ENCODE assay signal across 13 cellular contexts in the genomic region with DNA sequence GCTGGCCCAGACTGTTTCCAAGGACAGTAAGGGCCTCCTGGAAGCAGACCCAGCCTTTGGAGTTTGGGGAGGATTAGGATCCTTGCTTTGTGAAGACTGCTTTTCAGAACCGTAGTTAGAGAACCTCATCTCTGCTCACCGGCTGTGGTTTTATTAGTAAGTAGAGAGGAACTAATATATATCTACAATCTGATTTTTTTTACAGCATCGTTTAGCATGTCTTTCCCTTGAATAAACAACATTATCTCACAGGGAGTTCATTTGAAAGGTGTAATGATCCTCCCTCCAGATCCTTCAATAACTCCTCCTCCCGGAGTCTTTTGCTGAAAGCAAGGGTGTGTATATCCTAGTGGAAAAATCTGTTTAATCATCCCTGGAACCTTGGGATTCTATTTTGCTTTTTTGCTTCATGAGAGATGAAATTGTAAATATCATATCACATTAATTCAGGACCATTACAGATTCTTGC.
DNase-seq lines count a peak whose midpoint lies in the region; ATAC-seq and TF ChIP-seq lines count a peak whose summit lies in the region.
"Had no signal": no experiment of that assay in that cellular context is flagged by ENCODE, and none has a peak within 500 bp of the region (broad histone marks: within the 10 kb centered on the region; RNA-seq: fewer than 3 reads in every experiment).

No MANE protein-coding gene starts in this region.

- no peaks in the 10 kb centered on the region for H3K9me3 ChIP-seq in iPS-18a (ENCODE audit: control insufficient read depth, low read depth, low read length)

- H3K4me1 ChIP-seq in iPS-18a (ENCODE audit: control insufficient read depth, low read depth, low read length), result peaks cover 78% of the 10 kb centered on the region

- H3K27me3 Mint-ChIP-seq in WTC11 (ENCODE audit: low read depth), result peaks cover 8% of the 10 kb centered on the region; the same call in 1 of the 2 replicates
- H3K27me3 Mint-ChIP-seq in progenitor cell of endocrine pancreas, result no peaks in the 10 kb centered on the region

- peak overlapping the region; percentile 26 for H3K9ac ChIP-seq in iPS-18a (ENCODE audit: low read length)

- no peaks in the 10 kb centered on the region for H3K36me3 ChIP-seq in iPS-18a (ENCODE audit: control insufficient read depth, low read depth, low read length)

- POLR2A ChIA-PET in WTC11 (lab: Charles Lee), result interaction anchor here (0.8 to 1.0 kb wide), 2 partner anchors 23 to 74 kb away, joined by 3 read pairs; no protein-coding TSS in a partner anchor

- no peaks in the 10 kb centered on the region for H3K9me3 Mint-ChIP-seq in WTC11
- no peaks in the 10 kb centered on the region for H3K9me3 Mint-ChIP-seq in progenitor cell of endocrine pancreas (ENCODE audit: low read depth)
- H3K9me3 Mint-ChIP-seq: activated naive CD4-positive, alpha-beta T cell treated with anti-CD3 and anti-CD28 coated beads, Interleukin-2, amount 50 U/mL, for 72 hours had no signal

- peak overlapping the region; percentile 43 for H3K4me3 ChIP-seq in iPS-18a (ENCODE audit: low read length)

- peak; percentile 41 for DNase-seq in NCI-H2227 treated with DMSO at 0.1 percent for 48 hours (lab: John Stamatoyannopoulos, UW)
- DNase-seq in NCI-H2227 (lab: John Stamatoyannopoulos, UW; ENCODE audit: unreplicated experiment), result no peak
- no peak for DNase-seq in WTC11 (ENCODE audit: low spot score)
- no peak for DNase-seq in progenitor cell of endocrine pancreas (ENCODE audit: low spot score, unreplicated experiment)
- DNase-seq in NCI-H510A (lab: John Stamatoyannopoulos, UW), result no peak
- no peak for DNase-seq in activated effector memory CD4-positive, alpha-beta T cell treated with Interleukin-2 at 50 U/mL for 16 hours
- DNase-seq: activated CD4-positive, CD25-positive, alpha-beta regulatory T cell treated with anti-CD3 and anti-CD28 coated beads, Interleukin-2, amount 50 U/mL, for 72 hours; NCI-H2081 treated with DMSO at 0.1 percent for 48 hours; OCI-M1; substantia nigra had no signal

- H3K4me1 Mint-ChIP-seq in WTC11, result peaks cover 86% of the 10 kb centered on the region
- peaks cover 78% of the 10 kb centered on the region for H3K4me1 Mint-ChIP-seq in progenitor cell of endocrine pancreas (ENCODE audit: low read depth)

- no peak overlapping the region for H3K27ac ChIP-seq in iPS-18a (ENCODE audit: low read length)

- H3K27ac Mint-ChIP-seq in WTC11 (peak overlapping the region; percentile 98), progenitor cell of endocrine pancreas (peak overlapping the region; percentile 98)
- H3K27ac Mint-ChIP-seq: activated naive CD4-positive, alpha-beta T cell treated with anti-CD3 and anti-CD28 coated beads, Interleukin-2, amount 50 U/mL, for 72 hours had no signal

- no peaks in the 10 kb centered on the region for H3K36me3 Mint-ChIP-seq in WTC11
- H3K36me3 Mint-ChIP-seq in progenitor cell of endocrine pancreas (ENCODE audit: insufficient read depth), result no peaks in the 10 kb centered on the region
- H3K36me3 Mint-ChIP-seq: activated naive CD4-positive, alpha-beta T cell treated with anti-CD3 and anti-CD28 coated beads, Interleukin-2, amount 50 U/mL, for 72 hours had no signal

- H3K27me3 ChIP-seq in iPS-18a (ENCODE audit: control insufficient read depth, insufficient read depth, low read length), result no peaks in the 10 kb centered on the region

- no peak for TF ChIP-seq CTCF in WTC11 (IDR thresholded peaks at IDR 0.05)
- TF ChIP-seq CTCF in progenitor cell of endocrine pancreas (IDR thresholded peaks at IDR 0.05; ENCODE audit: unreplicated experiment), result no peak

- CTCF ChIA-PET in WTC11 (lab: Charles Lee), result interaction anchor here (0.6 to 1.6 kb wide), 6 partner anchors 9 to 105 kb away, joined by 3 to 7 read pairs (median 4); no protein-coding TSS in a partner anchor

- peak overlapping the region; percentile 62 for H3K4me3 Mint-ChIP-seq in WTC11
- peak overlapping the region; percentile 72 for H3K4me3 Mint-ChIP-seq in progenitor cell of endocrine pancreas (ENCODE audit: low read depth)

- ATAC-seq in WTC11 (no peak), HG02885 (IDR thresholded peaks at IDR 0.05; ENCODE audit: poor library complexity, unreplicated experiment) (no peak)
- ATAC-seq: activated naive CD4-positive, alpha-beta T cell treated with anti-CD3 and anti-CD28 coated beads, Interleukin-2, amount 50 U/mL, for 72 hours had no signal

TF ChIP-seq in WTC11, 78 proteins besides CTCF, POLR2A, EP300 and RAD21:
- TF ChIP-seq, protein P1, sequence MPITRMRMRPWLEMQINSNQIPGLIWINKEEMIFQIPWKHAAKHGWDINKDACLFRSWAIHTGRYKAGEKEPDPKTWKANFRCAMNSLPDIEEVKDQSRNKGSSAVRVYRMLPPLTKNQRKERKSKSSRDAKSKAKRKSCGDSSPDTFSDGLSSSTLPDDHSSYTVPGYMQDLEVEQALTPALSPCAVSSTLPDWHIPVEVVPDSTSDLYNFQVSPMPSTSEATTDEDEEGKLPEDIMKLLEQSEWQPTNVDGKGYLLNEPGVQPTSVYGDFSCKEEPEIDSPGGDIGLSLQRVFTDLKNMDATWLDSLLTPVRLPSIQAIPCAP (CRISPR knock-in tag; IDR thresholded peaks at IDR 0.05), result no peak
- TF ChIP-seq, protein P2, sequence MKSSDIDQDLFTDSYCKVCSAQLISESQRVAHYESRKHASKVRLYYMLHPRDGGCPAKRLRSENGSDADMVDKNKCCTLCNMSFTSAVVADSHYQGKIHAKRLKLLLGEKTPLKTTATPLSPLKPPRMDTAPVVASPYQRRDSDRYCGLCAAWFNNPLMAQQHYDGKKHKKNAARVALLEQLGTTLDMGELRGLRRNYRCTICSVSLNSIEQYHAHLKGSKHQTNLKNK (CRISPR knock-in tag; IDR thresholded peaks at IDR 0.05), result no peak
- no peak for TF ChIP-seq KAT7 (CRISPR knock-in tag; IDR thresholded peaks at IDR 0.05; ENCODE audit: borderline replicate concordance)
TF ChIP-seq in WTC11: peak in this region for 0.
